Comparison of ENCODE assay signal across 11 cellular contexts in genomic region chr11:3169952-3170755, GRCh38. TPM values are rescaled to one million over a fixed set of nuclear protein-coding genes. Genes with fewer than 3 reads are reported as not detected.
A peak's percentile ranks its signal among the peaks of the same experiment; 100 is the strongest.
DNase-seq lines count a peak whose midpoint lies in the region; ATAC-seq and TF ChIP-seq lines count a peak whose summit lies in the region.
"Had no signal": no experiment of that assay in that cellular context is flagged by ENCODE, and none has a peak within 500 bp of the region (broad histone marks: within the 10 kb centered on the region; RNA-seq: fewer than 3 reads in every experiment).

No MANE protein-coding gene starts in this region.

- no peaks in the 10 kb centered on the region for H3K36me3 Mint-ChIP-seq in activated naive CD4-positive, alpha-beta T cell treated with anti-CD3 and anti-CD28 coated beads, Interleukin-2, amount 10 ng/mL, durations not matched to agents 7 days and 5 days

- no peak overlapping the region for H3K27ac Mint-ChIP-seq in activated naive CD4-positive, alpha-beta T cell treated with anti-CD3 and anti-CD28 coated beads, Interleukin-2, amount 10 ng/mL, durations not matched to agents 7 days and 5 days

- peaks cover 74% of the 10 kb centered on the region for H3K27me3 Mint-ChIP-seq in activated naive CD4-positive, alpha-beta T cell treated with anti-CD3 and anti-CD28 coated beads, Interleukin-2, amount 10 ng/mL, durations not matched to agents 7 days and 5 days

- H3K36me3 ChIP-seq in brain microvascular endothelial cell (replicated peaks) (no peaks in the 10 kb centered on the region), vagina (no peaks in the 10 kb centered on the region)

- peaks cover 13% of the 10 kb centered on the region for H3K4me1 Mint-ChIP-seq in activated naive CD4-positive, alpha-beta T cell treated with anti-CD3 and anti-CD28 coated beads, Interleukin-2, amount 10 ng/mL, durations not matched to agents 7 days and 5 days

- DNase-seq in activated naive CD4-positive, alpha-beta T cell treated with anti-CD3 and anti-CD28 coated beads, Interleukin-2, amount 10 ng/mL, durations not matched to agents 7 days and 5 days = peak; percentile 16
- no peak for DNase-seq in activated naive CD4-positive, alpha-beta T cell treated with Interleukin-2 at 50 U/mL for 16 hours
- DNase-seq in brain microvascular endothelial cell (no peak), myocyte (ENCODE audit: low read depth) (peak; percentile 87), vagina (ENCODE audit: extremely low spot score in 2 of 2) (no peak), inferior parietal cortex (ENCODE audit: extremely low spot score) (no peak), NCI-H2171 treated with DMSO at 0.1 percent for 48 hours (lab: John Stamatoyannopoulos, UW) (no peak)
- DNase-seq: NCI-H524 had no signal

- H3K27me3 ChIP-seq in brain microvascular endothelial cell (replicated peaks) = peaks cover 3% of the 10 kb centered on the region
- H3K27me3 ChIP-seq in vagina = no peaks in the 10 kb centered on the region

- H3K4me3 ChIP-seq in brain microvascular endothelial cell (ENCODE audit: low read depth, low read length) (peak overlapping the region; percentile 52), vagina (peak overlapping the region; percentile 37 to 49)

- H3K9me3 ChIP-seq in vagina = no peaks in the 10 kb centered on the region

- H3K27ac ChIP-seq in brain microvascular endothelial cell (no peak overlapping the region), vagina (peak overlapping the region; percentile 76)

- intact Hi-C loops in vagina (cut with DNase I) = no loop called here

- H3K4me3 Mint-ChIP-seq in activated naive CD4-positive, alpha-beta T cell treated with anti-CD3 and anti-CD28 coated beads, Interleukin-2, amount 10 ng/mL, durations not matched to agents 7 days and 5 days = no peak overlapping the region

- CTCF ChIA-PET in activated naive CD4-positive, alpha-beta T cell treated with anti-CD3 and anti-CD28 coated beads, Interleukin-2, amount 10 ng/mL, durations not matched to agents 7 days and 5 days (lab: Charles Lee) = interaction anchor here (0.9 kb wide), 1 partner anchor 78 kb away, joined by 3 read pairs; no protein-coding TSS in a partner anchor

- no peaks in the 10 kb centered on the region for H3K9me3 Mint-ChIP-seq in activated naive CD4-positive, alpha-beta T cell treated with anti-CD3 and anti-CD28 coated beads, Interleukin-2, amount 10 ng/mL, durations not matched to agents 7 days and 5 days

- in situ Hi-C loops in brain microvascular endothelial cell (cut with HindIII; ENCODE audit: low pct_ligation_motif_present, low sequenced_read_pairs) = no loop called here

- no peak for TF ChIP-seq POLR2A in vagina (IDR thresholded peaks at IDR 0.05)

- H3K4me1 ChIP-seq in vagina = peaks cover 26% of the 10 kb centered on the region

- no peak for ATAC-seq in HG03175 (IDR thresholded peaks at IDR 0.05; ENCODE audit: unreplicated experiment)

- no peak for TF ChIP-seq CTCF in brain microvascular endothelial cell (IDR thresholded peaks at IDR 0.05; ENCODE audit: low read depth, low read length, missing control alignments)
- no peak for TF ChIP-seq CTCF in vagina (IDR thresholded peaks at IDR 0.05)

RNA-seq across cellular contexts. Expression of gene OSBPL5, which starts 5.0 kb away (rescaled TPM):
- total RNA-seq in myocyte = 14.7 and 21.2 TPM in 2 replicates
- polyA plus RNA-seq in myocyte (2012) = 27.2 TPM
- 88.4 TPM for total RNA-seq in vagina

RNA-seq across cellular contexts. Expression of gene MRGPRG, which starts 48.5 kb away (rescaled TPM):
- not detected in 2 replicates for total RNA-seq in myocyte
- not detected for polyA plus RNA-seq in myocyte (2012)
- total RNA-seq in vagina = not detected
- total RNA-seq: pulmonary artery endothelial cell, temporal lobe had no signal

Comparison
In these comparisons a context has a peak if more than half of its experiments do, and no peak if none do; other contexts are left out.
1. DNase-seq: peak in activated naive CD4-positive, alpha-beta T cell treated with anti-CD3 and anti-CD28 coated beads, Interleukin-2, amount 10 ng/mL, durations not matched to agents 7 days and 5 days (single experiment) and myocyte (single experiment); none in activated naive CD4-positive, alpha-beta T cell treated with Interleukin-2 at 50 U/mL for 16 hours (single experiment), brain microvascular endothelial cell (single experiment), vagina (0 of 2), inferior parietal cortex (single experiment) and NCI-H2171 treated with DMSO at 0.1 percent for 48 hours (single experiment).